ENCODE assay signal across 28 cellular contexts in the genomic region with DNA sequence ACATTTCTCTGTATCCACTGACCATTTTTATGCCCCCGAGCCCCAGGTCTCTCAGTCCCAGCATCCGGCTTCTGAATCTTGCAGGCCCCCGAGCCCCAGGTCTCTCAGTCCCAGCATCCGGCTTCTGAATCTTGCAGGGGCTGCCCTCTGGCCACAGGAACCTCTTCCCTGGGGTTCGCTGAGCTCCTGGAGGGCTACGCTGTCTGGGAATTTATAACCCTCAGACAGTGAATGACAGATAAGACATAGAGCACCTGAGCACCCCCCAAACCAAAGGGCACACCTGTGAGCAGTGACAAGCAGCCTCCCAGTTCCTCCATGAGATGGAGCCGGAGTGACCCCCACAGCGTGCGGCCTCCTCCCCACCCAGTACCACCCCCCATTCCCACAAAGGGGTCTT. TPM values are rescaled to one million over a fixed set of nuclear protein-coding genes. Genes with fewer than 3 reads are reported as not detected.
"Had no signal": no experiment of that assay in that cellular context is flagged by ENCODE, and none has a peak within 500 bp of the region (broad histone marks: within the 10 kb centered on the region; RNA-seq: fewer than 3 reads in every experiment).

No MANE protein-coding gene starts in this region.

- DNase-seq: hippocampal formation; left colon; left ventricle myocardium inferior; mesendoderm; midbrain; mucosa of descending colon; naive thymus-derived CD4-positive, alpha-beta T cell; occipital lobe; ovary; retina; sigmoid colon; small intestine; spleen; stimulated activated CD4-positive, alpha-beta T cell treated with anti-CD3 and anti-CD28 coated beads, Interleukin-4, amount 100 ng/mL, for 24 hours; stimulated activated naive CD4-positive, alpha-beta T cell; trophoblast cell; uterus had no signal

- H3K36me3 ChIP-seq: left ventricle myocardium inferior, neutrophil, ovary, prostate gland, sigmoid colon, spleen, suprapubic skin, thoracic aorta, tibial artery, upper lobe of right lung, uterus had no signal

- ATAC-seq: left colon; mucosa of descending colon; naive thymus-derived CD4-positive, alpha-beta T cell; natural killer cell treated with Interleukin-12 subunit alpha and Interleukin-12 subunit beta and Interleukin-15 and Interleukin-18, amount 100 ng/mL, for 72 hours; right cardiac atrium; stimulated activated effector memory CD8-positive, alpha-beta T cell treated with anti-CD3 and anti-CD28 coated beads, Interleukin-12 subunit alpha, Interleukin-12 subunit beta, amount 100 ng/mL, for 72 hours; upper lobe of right lung had no signal

- H3K9me3 ChIP-seq: left ventricle myocardium inferior, mucosa of descending colon, neutrophil, ovary, prostate gland, sigmoid colon, spleen, suprapubic skin, thoracic aorta, tibial artery, upper lobe of right lung, uterus had no signal

- H3K4me1 Mint-ChIP-seq: naive thymus-derived CD4-positive, alpha-beta T cell; stimulated activated effector memory CD8-positive, alpha-beta T cell treated with anti-CD3 and anti-CD28 coated beads, Interleukin-12 subunit alpha, Interleukin-12 subunit beta, amount 100 ng/mL, for 72 hours had no signal

- H3K27ac Mint-ChIP-seq: naive thymus-derived CD4-positive, alpha-beta T cell; natural killer cell treated with Interleukin-12 subunit alpha and Interleukin-12 subunit beta and Interleukin-15 and Interleukin-18, amount 100 ng/mL, for 72 hours; stimulated activated effector memory CD8-positive, alpha-beta T cell treated with anti-CD3 and anti-CD28 coated beads, Interleukin-12 subunit alpha, Interleukin-12 subunit beta, amount 100 ng/mL, for 72 hours; stimulated activated naive CD8-positive, alpha-beta T cell treated with anti-CD3 and anti-CD28 coated beads, Interleukin-15, Interleukin-2, amounts not matched to agents 100 ng/mL and 50 ng/mL, for 24 hours had no signal

- H3K4me1 ChIP-seq: prostate gland, uterus had no signal

- H3K4me3 ChIP-seq: left ventricle myocardium inferior, lung, mucosa of descending colon, ovary, prostate gland, sigmoid colon, spleen, suprapubic skin, thoracic aorta, tibial artery, upper lobe of right lung, uterus had no signal

- H3K36me3 Mint-ChIP-seq: naive thymus-derived CD4-positive, alpha-beta T cell; natural killer cell treated with Interleukin-12 subunit alpha and Interleukin-12 subunit beta and Interleukin-15 and Interleukin-18, amount 100 ng/mL, for 72 hours; stimulated activated effector memory CD8-positive, alpha-beta T cell treated with anti-CD3 and anti-CD28 coated beads, Interleukin-12 subunit alpha, Interleukin-12 subunit beta, amount 100 ng/mL, for 72 hours had no signal

- H3K4me3 Mint-ChIP-seq: naive thymus-derived CD4-positive, alpha-beta T cell; natural killer cell treated with Interleukin-12 subunit alpha and Interleukin-12 subunit beta and Interleukin-15 and Interleukin-18, amount 100 ng/mL, for 72 hours; stimulated activated effector memory CD8-positive, alpha-beta T cell treated with anti-CD3 and anti-CD28 coated beads, Interleukin-12 subunit alpha, Interleukin-12 subunit beta, amount 100 ng/mL, for 72 hours; stimulated activated naive CD8-positive, alpha-beta T cell treated with anti-CD3 and anti-CD28 coated beads, Interleukin-15, Interleukin-2, amounts not matched to agents 100 ng/mL and 50 ng/mL, for 24 hours had no signal

- H3K27me3 ChIP-seq: neutrophil, ovary, sigmoid colon, tibial artery, uterus had no signal

- H3K27ac ChIP-seq: left ventricle myocardium inferior, neutrophil, ovary, prostate gland, sigmoid colon, spleen, suprapubic skin, thoracic aorta, tibial artery, upper lobe of right lung, uterus had no signal

- H3K9me3 Mint-ChIP-seq: naive thymus-derived CD4-positive, alpha-beta T cell; natural killer cell treated with Interleukin-12 subunit alpha and Interleukin-12 subunit beta and Interleukin-15 and Interleukin-18, amount 100 ng/mL, for 72 hours; stimulated activated effector memory CD8-positive, alpha-beta T cell treated with anti-CD3 and anti-CD28 coated beads, Interleukin-12 subunit alpha, Interleukin-12 subunit beta, amount 100 ng/mL, for 72 hours; stimulated activated naive CD8-positive, alpha-beta T cell treated with anti-CD3 and anti-CD28 coated beads, Interleukin-15, Interleukin-2, amounts not matched to agents 100 ng/mL and 50 ng/mL, for 24 hours had no signal

RNA-seq across cellular contexts. Expression of a gene that starts 57.8 kb away (rescaled TPM):
- polyA plus RNA-seq: naive thymus-derived CD4-positive, alpha-beta T cell had no signal
